1 cellular context compared by ENCODE assay signal in genomic region chr1:46735708-46736324, GRCh38.
TF ChIP-seq lines count a peak whose summit lies in the region.

No MANE protein-coding gene starts in this region.

TF ChIP-seq in HepG2, 621 proteins besides CTCF, POLR2A, EP300 and RAD21 (continued from another document and continues in another):
- TF ChIP-seq, protein P1, sequence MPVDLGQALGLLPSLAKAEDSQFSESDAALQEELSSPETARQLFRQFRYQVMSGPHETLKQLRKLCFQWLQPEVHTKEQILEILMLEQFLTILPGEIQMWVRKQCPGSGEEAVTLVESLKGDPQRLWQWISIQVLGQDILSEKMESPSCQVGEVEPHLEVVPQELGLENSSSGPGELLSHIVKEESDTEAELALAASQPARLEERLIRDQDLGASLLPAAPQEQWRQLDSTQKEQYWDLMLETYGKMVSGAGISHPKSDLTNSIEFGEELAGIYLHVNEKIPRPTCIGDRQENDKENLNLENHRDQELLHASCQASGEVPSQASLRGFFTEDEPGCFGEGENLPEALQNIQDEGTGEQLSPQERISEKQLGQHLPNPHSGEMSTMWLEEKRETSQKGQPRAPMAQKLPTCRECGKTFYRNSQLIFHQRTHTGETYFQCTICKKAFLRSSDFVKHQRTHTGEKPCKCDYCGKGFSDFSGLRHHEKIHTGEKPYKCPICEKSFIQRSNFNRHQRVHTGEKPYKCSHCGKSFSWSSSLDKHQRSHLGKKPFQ (CRISPR knock-in tag; IDR thresholded peaks at IDR 0.05; ENCODE audit: insufficient replicate concordance), result no peak
- TF ChIP-seq MIXL1 (CRISPR knock-in tag; IDR thresholded peaks at IDR 0.05) (peak; percentile 83; the same call in 1 of the 2 replicates), ARNT2 (CRISPR knock-in tag; IDR thresholded peaks at IDR 0.05; ENCODE audit: low read depth) (no peak), HMGA1 (CRISPR knock-in tag; conservative IDR thresholded peaks at IDR 0.05) (no peak), FOXA3 (CRISPR knock-in tag; IDR thresholded peaks at IDR 0.05) (peak; percentile 50; the same call in 1 of the 2 replicates), MBD4 (IDR thresholded peaks at IDR 0.05; ENCODE audit: borderline replicate concordance, low read length) (no peak), GZF1 (CRISPR knock-in tag; IDR thresholded peaks at IDR 0.05) (no peak), ZNF274 (CRISPR knock-in tag; IDR thresholded peaks at IDR 0.05) (no peak), TEAD2 (CRISPR knock-in tag; IDR thresholded peaks at IDR 0.05) (0 out of 2 replicates have a peak, but pooled peaks have one; percentile 70), ZNF550 (CRISPR knock-in tag; IDR thresholded peaks at IDR 0.05; ENCODE audit: borderline replicate concordance) (no peak), ZNF597 (CRISPR knock-in tag; IDR thresholded peaks at IDR 0.05) (no peak), KDM6A (CRISPR knock-in tag; IDR thresholded peaks at IDR 0.05; ENCODE audit: low read depth) (no peak), HMG20B (CRISPR knock-in tag; conservative IDR thresholded peaks at IDR 0.05) (peak; percentile 79), ZNF235 (CRISPR knock-in tag; IDR thresholded peaks at IDR 0.05; ENCODE audit: borderline replicate concordance) (no peak), ZNF30 (CRISPR knock-in tag; IDR thresholded peaks at IDR 0.05) (no peak), TOPORS (CRISPR knock-in tag; IDR thresholded peaks at IDR 0.05) (0 out of 2 replicates have a peak, but pooled peaks have one; percentile 37), ZNF253 (CRISPR knock-in tag; IDR thresholded peaks at IDR 0.05; ENCODE audit: borderline replicate concordance) (no peak), ZNF574 (CRISPR knock-in tag; IDR thresholded peaks at IDR 0.05) (peak; percentile 56; the same call in 1 of the 2 replicates), GPN1 (CRISPR knock-in tag; IDR thresholded peaks at IDR 0.05; ENCODE audit: borderline replicate concordance) (no peak), U2AF1 (optimal IDR thresholded peaks at IDR 0.05; ENCODE audit: low read depth, low read length) (no peak), SKIL (CRISPR knock-in tag; IDR thresholded peaks at IDR 0.05; ENCODE audit: borderline replicate concordance) (no peak), TCF12 (IDR thresholded peaks at IDR 0.05) (no peak), TCF12 (CRISPR knock-in tag; IDR thresholded peaks at IDR 0.05) (no peak), POLR2AphosphoS2 (IDR thresholded peaks at IDR 0.05; ENCODE audit: low read depth, low read length) (no peak), TRIM24 (CRISPR knock-in tag; IDR thresholded peaks at IDR 0.05) (no peak), ZBTB20 (CRISPR knock-in tag; IDR thresholded peaks at IDR 0.05; ENCODE audit: borderline replicate concordance, low read depth) (peak; percentile 76; the same call in 1 of the 2 replicates), SMARCE1 (IDR thresholded peaks at IDR 0.05; ENCODE audit: borderline replicate concordance) (no peak), ZNF598 (CRISPR knock-in tag; IDR thresholded peaks at IDR 0.05; ENCODE audit: borderline replicate concordance) (no peak), CENPX (CRISPR knock-in tag; IDR thresholded peaks at IDR 0.05) (no peak), FOSL1 (CRISPR knock-in tag; IDR thresholded peaks at IDR 0.05; ENCODE audit: borderline replicate concordance) (0 out of 2 replicates have a peak, but pooled peaks have one; percentile 18), RFX1 (IDR thresholded peaks at IDR 0.05) (no peak), THRA (CRISPR knock-in tag; IDR thresholded peaks at IDR 0.05; ENCODE audit: borderline replicate concordance) (peak; percentile 80), KLF9 (CRISPR knock-in tag; IDR thresholded peaks at IDR 0.05; ENCODE audit: low read depth) (peak; percentile 74; the same call in 1 of the 2 replicates), RCOR2 (CRISPR knock-in tag; IDR thresholded peaks at IDR 0.05) (0 out of 2 replicates have a peak, but pooled peaks have one; percentile 23), HOMEZ (CRISPR knock-in tag; IDR thresholded peaks at IDR 0.05; ENCODE audit: low read depth) (peak; percentile 29; the same call in 1 of the 2 replicates), TBL1XR1 (IDR thresholded peaks at IDR 0.05; ENCODE audit: borderline replicate concordance, low read length, partially characterized antibody) (no peak), ZNF34 (CRISPR knock-in tag; IDR thresholded peaks at IDR 0.05; ENCODE audit: borderline replicate concordance) (no peak)
- TF ChIP-seq, protein P2, sequence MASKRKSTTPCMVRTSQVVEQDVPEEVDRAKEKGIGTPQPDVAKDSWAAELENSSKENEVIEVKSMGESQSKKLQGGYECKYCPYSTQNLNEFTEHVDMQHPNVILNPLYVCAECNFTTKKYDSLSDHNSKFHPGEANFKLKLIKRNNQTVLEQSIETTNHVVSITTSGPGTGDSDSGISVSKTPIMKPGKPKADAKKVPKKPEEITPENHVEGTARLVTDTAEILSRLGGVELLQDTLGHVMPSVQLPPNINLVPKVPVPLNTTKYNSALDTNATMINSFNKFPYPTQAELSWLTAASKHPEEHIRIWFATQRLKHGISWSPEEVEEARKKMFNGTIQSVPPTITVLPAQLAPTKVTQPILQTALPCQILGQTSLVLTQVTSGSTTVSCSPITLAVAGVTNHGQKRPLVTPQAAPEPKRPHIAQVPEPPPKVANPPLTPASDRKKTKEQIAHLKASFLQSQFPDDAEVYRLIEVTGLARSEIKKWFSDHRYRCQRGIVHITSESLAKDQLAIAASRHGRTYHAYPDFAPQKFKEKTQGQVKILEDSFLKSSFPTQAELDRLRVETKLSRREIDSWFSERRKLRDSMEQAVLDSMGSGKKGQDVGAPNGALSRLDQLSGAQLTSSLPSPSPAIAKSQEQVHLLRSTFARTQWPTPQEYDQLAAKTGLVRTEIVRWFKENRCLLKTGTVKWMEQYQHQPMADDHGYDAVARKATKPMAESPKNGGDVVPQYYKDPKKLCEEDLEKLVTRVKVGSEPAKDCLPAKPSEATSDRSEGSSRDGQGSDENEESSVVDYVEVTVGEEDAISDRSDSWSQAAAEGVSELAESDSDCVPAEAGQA (IDR thresholded peaks at IDR 0.05; ENCODE audit: low read depth), result no peak
- TF ChIP-seq, protein P2 (CRISPR knock-in tag; IDR thresholded peaks at IDR 0.05; ENCODE audit: borderline replicate concordance), result peak; percentile 82; the same call in 1 of the 2 replicates
- TF ChIP-seq, protein P3, sequence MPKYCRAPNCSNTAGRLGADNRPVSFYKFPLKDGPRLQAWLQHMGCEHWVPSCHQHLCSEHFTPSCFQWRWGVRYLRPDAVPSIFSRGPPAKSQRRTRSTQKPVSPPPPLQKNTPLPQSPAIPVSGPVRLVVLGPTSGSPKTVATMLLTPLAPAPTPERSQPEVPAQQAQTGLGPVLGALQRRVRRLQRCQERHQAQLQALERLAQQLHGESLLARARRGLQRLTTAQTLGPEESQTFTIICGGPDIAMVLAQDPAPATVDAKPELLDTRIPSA (CRISPR knock-in tag; IDR thresholded peaks at IDR 0.05; ENCODE audit: borderline replicate concordance), result no peak
- TF ChIP-seq, protein P4, sequence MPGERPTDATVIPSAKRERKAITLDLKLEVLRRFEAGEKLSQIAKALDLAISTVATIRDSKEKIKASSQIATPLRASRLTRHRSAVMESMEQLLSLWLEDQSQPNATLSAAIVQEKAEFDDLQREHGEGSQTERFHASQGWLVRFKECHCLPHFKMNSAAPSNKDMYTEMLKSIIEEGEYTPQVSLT (CRISPR knock-in tag; IDR thresholded peaks at IDR 0.05; ENCODE audit: borderline replicate concordance, low read depth), result no peak
- TF ChIP-seq, protein P5, sequence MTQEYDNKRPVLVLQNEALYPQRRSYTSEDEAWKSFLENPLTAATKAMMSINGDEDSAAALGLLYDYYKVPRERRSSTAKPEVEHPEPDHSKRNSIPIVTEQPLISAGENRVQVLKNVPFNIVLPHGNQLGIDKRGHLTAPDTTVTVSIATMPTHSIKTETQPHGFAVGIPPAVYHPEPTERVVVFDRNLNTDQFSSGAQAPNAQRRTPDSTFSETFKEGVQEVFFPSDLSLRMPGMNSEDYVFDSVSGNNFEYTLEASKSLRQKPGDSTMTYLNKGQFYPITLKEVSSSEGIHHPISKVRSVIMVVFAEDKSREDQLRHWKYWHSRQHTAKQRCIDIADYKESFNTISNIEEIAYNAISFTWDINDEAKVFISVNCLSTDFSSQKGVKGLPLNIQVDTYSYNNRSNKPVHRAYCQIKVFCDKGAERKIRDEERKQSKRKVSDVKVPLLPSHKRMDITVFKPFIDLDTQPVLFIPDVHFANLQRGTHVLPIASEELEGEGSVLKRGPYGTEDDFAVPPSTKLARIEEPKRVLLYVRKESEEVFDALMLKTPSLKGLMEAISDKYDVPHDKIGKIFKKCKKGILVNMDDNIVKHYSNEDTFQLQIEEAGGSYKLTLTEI (CRISPR knock-in tag; conservative IDR thresholded peaks at IDR 0.05), result no peak
